ENCODE assay signal across 17 cellular contexts in genomic region chr17:40373999-40374398, GRCh38. TPM values are rescaled to one million over a fixed set of nuclear protein-coding genes. Genes with fewer than 3 reads are reported as not detected.
DNase-seq lines count a peak whose midpoint lies in the region; ATAC-seq and TF ChIP-seq lines count a peak whose summit lies in the region.
"Had no signal": no experiment of that assay in that cellular context is flagged by ENCODE, and none has a peak within 500 bp of the region (broad histone marks: within the 10 kb centered on the region; RNA-seq: fewer than 3 reads in every experiment).

No MANE protein-coding gene starts in this region.

- H3K27me3 Mint-ChIP-seq in activated naive CD4-positive, alpha-beta T cell treated with anti-CD3 and anti-CD28 coated beads for 36 hours (ENCODE audit: low read depth), result no peaks in the 10 kb centered on the region
- peaks cover 2% of the 10 kb centered on the region for H3K27me3 Mint-ChIP-seq in activated T-helper 2 cell treated with anti-CD3 and anti-CD28 coated beads, Interferon-gamma antibody, Interleukin-2, Interleukin-4, amounts not matched to agents 10 μg/mL and 5 μg/mL and 100 μg/mL, durations not matched to agents 14 hours and 24 hours and 36 hours (ENCODE audit: low read depth)

- H3K4me3 Mint-ChIP-seq in activated naive CD4-positive, alpha-beta T cell treated with anti-CD3 and anti-CD28 coated beads for 36 hours, result no peak overlapping the region
- no peak overlapping the region for H3K4me3 Mint-ChIP-seq in activated T-helper 2 cell treated with anti-CD3 and anti-CD28 coated beads, Interferon-gamma antibody, Interleukin-2, Interleukin-4, amounts not matched to agents 10 μg/mL and 5 μg/mL and 100 μg/mL, durations not matched to agents 14 hours and 24 hours and 36 hours (ENCODE audit: low read depth)
- H3K4me3 Mint-ChIP-seq: CD14-positive monocyte, HFFc6 had no signal

- ATAC-seq in mucosa of descending colon (peak; percentile 60), gastrocnemius medialis (no peak), GM21381 (IDR thresholded peaks at IDR 0.05; ENCODE audit: unreplicated experiment) (no peak), GM19395 (IDR thresholded peaks at IDR 0.05; ENCODE audit: unreplicated experiment) (no peak)
- ATAC-seq: K562, Panc1 had no signal

- no peaks in the 10 kb centered on the region for H3K9me3 ChIP-seq in mucosa of descending colon
- H3K9me3 ChIP-seq in gastrocnemius medialis, result no peaks in the 10 kb centered on the region

- H3K27me3 ChIP-seq in gastrocnemius medialis, result no peaks in the 10 kb centered on the region

- no peak for TF ChIP-seq POLR2A in gastrocnemius medialis (IDR thresholded peaks at IDR 0.05)

- H3K36me3 ChIP-seq in mucosa of descending colon (ENCODE audit: low read depth) (no peaks in the 10 kb centered on the region), gastrocnemius medialis (no peaks in the 10 kb centered on the region)

- intact Hi-C loops in activated naive CD4-positive, alpha-beta T cell treated with anti-CD3 and anti-CD28 coated beads for 36 hours (cut with micrococcal nuclease), result loop anchor here (5.0 kb wide), 1 partner anchor 238 kb away; no protein-coding TSS in a partner anchor
- intact Hi-C loops in activated T-helper 2 cell treated with anti-CD3 and anti-CD28 coated beads, Interferon-gamma antibody, Interleukin-2, Interleukin-4, amounts not matched to agents 10 μg/mL and 5 μg/mL and 100 μg/mL, durations not matched to agents 14 hours and 24 hours and 36 hours (cut with micrococcal nuclease), result no loop called here
- intact Hi-C loops in mucosa of descending colon (cut with DNase I, micrococcal nuclease), result no loop called here
- intact Hi-C loops in gastrocnemius medialis (cut with DNase I; ENCODE audit: low total_unique reads), result no loop called here

- CTCF ChIA-PET in activated naive CD4-positive, alpha-beta T cell treated with anti-CD3 and anti-CD28 coated beads for 36 hours (lab: Charles Lee), result interaction anchor here (3.6 kb wide), 1 partner anchor 11 kb away, joined by 15 read pairs; no protein-coding TSS in a partner anchor

- no peak for TF ChIP-seq CTCF in mucosa of descending colon (IDR thresholded peaks at IDR 0.05)
- TF ChIP-seq CTCF in gastrocnemius medialis (IDR thresholded peaks at IDR 0.05 in 4 of 5, conservative IDR thresholded peaks at IDR 0.05 in 1 of 5), result no peak

- H3K36me3 Mint-ChIP-seq in activated naive CD4-positive, alpha-beta T cell treated with anti-CD3 and anti-CD28 coated beads for 36 hours (ENCODE audit: low read depth), result no peaks in the 10 kb centered on the region
- no peaks in the 10 kb centered on the region for H3K36me3 Mint-ChIP-seq in activated T-helper 2 cell treated with anti-CD3 and anti-CD28 coated beads, Interferon-gamma antibody, Interleukin-2, Interleukin-4, amounts not matched to agents 10 μg/mL and 5 μg/mL and 100 μg/mL, durations not matched to agents 14 hours and 24 hours and 36 hours (ENCODE audit: low read depth)

- H3K4me3 ChIP-seq in mucosa of descending colon (no peak overlapping the region), gastrocnemius medialis (no peak overlapping the region)
- H3K4me3 ChIP-seq: K562 had no signal

- no peak for DNase-seq in activated naive CD4-positive, alpha-beta T cell treated with anti-CD3 and anti-CD28 coated beads for 36 hours
- DNase-seq in activated naive CD4-positive, alpha-beta T cell treated with anti-CD3 and anti-CD28 coated beads, Interleukin-2, amount 50 U/mL, for 16 hours, result no peak
- no peak for DNase-seq in activated T-helper 2 cell treated with anti-CD3 and anti-CD28 coated beads, Interferon-gamma antibody, Interleukin-2, Interleukin-4, amounts not matched to agents 10 μg/mL and 5 μg/mL and 100 μg/mL, durations not matched to agents 14 hours and 24 hours and 36 hours (ENCODE audit: low spot score)
- DNase-seq in mucosa of descending colon (peak in 2 of 3 donors; percentile 55 to 68), gastrocnemius medialis (no peak)
- DNase-seq: DND-41, NCI-H1092 treated with DMSO at 0.1 percent for 48 hours, NCI-H146, NCI-H2081 had no signal

- H3K4me1 ChIP-seq in mucosa of descending colon (ENCODE audit: low read depth) (peaks cover 8% of the 10 kb centered on the region), gastrocnemius medialis (no peaks in the 10 kb centered on the region)

- in situ Hi-C loops in gastrocnemius medialis (cut with MboI; ENCODE audit: low sequenced_read_pairs in 4 of 4), result loop anchor here in 1 of 4 donors (25.0 kb wide), 1 partner anchor 162 kb away; the partner anchor contains the start of gene WIPF2

- H3K9me3 Mint-ChIP-seq in activated naive CD4-positive, alpha-beta T cell treated with anti-CD3 and anti-CD28 coated beads for 36 hours, result no peaks in the 10 kb centered on the region
- no peaks in the 10 kb centered on the region for H3K9me3 Mint-ChIP-seq in activated T-helper 2 cell treated with anti-CD3 and anti-CD28 coated beads, Interferon-gamma antibody, Interleukin-2, Interleukin-4, amounts not matched to agents 10 μg/mL and 5 μg/mL and 100 μg/mL, durations not matched to agents 14 hours and 24 hours and 36 hours

- H3K4me1 Mint-ChIP-seq in activated naive CD4-positive, alpha-beta T cell treated with anti-CD3 and anti-CD28 coated beads for 36 hours (ENCODE audit: low read depth), result peaks cover 39% of the 10 kb centered on the region
- H3K4me1 Mint-ChIP-seq in activated T-helper 2 cell treated with anti-CD3 and anti-CD28 coated beads, Interferon-gamma antibody, Interleukin-2, Interleukin-4, amounts not matched to agents 10 μg/mL and 5 μg/mL and 100 μg/mL, durations not matched to agents 14 hours and 24 hours and 36 hours (ENCODE audit: low read depth), result peaks cover 29% of the 10 kb centered on the region

- no peak overlapping the region for H3K27ac ChIP-seq in gastrocnemius medialis

- peak overlapping the region; percentile 64 for H3K27ac Mint-ChIP-seq in activated naive CD4-positive, alpha-beta T cell treated with anti-CD3 and anti-CD28 coated beads for 36 hours
- H3K27ac Mint-ChIP-seq in activated T-helper 2 cell treated with anti-CD3 and anti-CD28 coated beads, Interferon-gamma antibody, Interleukin-2, Interleukin-4, amounts not matched to agents 10 μg/mL and 5 μg/mL and 100 μg/mL, durations not matched to agents 14 hours and 24 hours and 36 hours, result peak overlapping the region; percentile 43
- H3K27ac Mint-ChIP-seq: HFFc6 had no signal

RNA-seq across cellular contexts. Expression of gene GJD3, which starts 9.5 kb away (rescaled TPM):
- total RNA-seq in activated naive CD4-positive, alpha-beta T cell treated with anti-CD3 and anti-CD28 coated beads for 36 hours, result not detected
- total RNA-seq in activated T-helper 2 cell treated with anti-CD3 and anti-CD28 coated beads, Interferon-gamma antibody, Interleukin-2, Interleukin-4, amounts not matched to agents 10 μg/mL and 5 μg/mL and 100 μg/mL, durations not matched to agents 14 hours and 24 hours and 36 hours, result 0.48 TPM in 1 of 2 replicates, not detected in the other
- total RNA-seq in mucosa of descending colon (1 to 10 TPM in 2 of 3 donors, under 1 TPM in 1; 0.81 to 1.4 (median 1.2) TPM), gastrocnemius medialis (1 to 10 TPM in 1 of 4 donors, under 1 TPM in 1, not detected in 2; 0.98 to 1.2 TPM)
- total RNA-seq: G401, NCI-H460 had no signal

RNA-seq across cellular contexts. Expression of gene TOP2A, which starts 43.7 kb away (rescaled TPM):
- total RNA-seq in activated naive CD4-positive, alpha-beta T cell treated with anti-CD3 and anti-CD28 coated beads for 36 hours, result 100 to 1,000 TPM; 410 to 416 TPM
- 193 and 199 TPM in 2 replicates for total RNA-seq in activated T-helper 2 cell treated with anti-CD3 and anti-CD28 coated beads, Interferon-gamma antibody, Interleukin-2, Interleukin-4, amounts not matched to agents 10 μg/mL and 5 μg/mL and 100 μg/mL, durations not matched to agents 14 hours and 24 hours and 36 hours
- 10 to 100 TPM in 2 of 3 donors, 1 to 10 TPM in 1; 6.9 to 50.1 (median 11.4) TPM for total RNA-seq in mucosa of descending colon
- 1 to 10 TPM in 2 of 4 donors, under 1 TPM in 2; 0.26 to 1.6 (median 1.0) TPM for total RNA-seq in gastrocnemius medialis

Comparison
In these comparisons a context has a peak if more than half of its experiments do, and no peak if none do; other contexts are left out.
1. DNase-seq: peak in mucosa of descending colon (2 of 3); none in activated naive CD4-positive, alpha-beta T cell treated with anti-CD3 and anti-CD28 coated beads for 36 hours (single experiment), activated naive CD4-positive, alpha-beta T cell treated with anti-CD3 and anti-CD28 coated beads, Interleukin-2, amount 50 U/mL, for 16 hours (single experiment), activated T-helper 2 cell treated with anti-CD3 and anti-CD28 coated beads, Interferon-gamma antibody, Interleukin-2, Interleukin-4, amounts not matched to agents 10 μg/mL and 5 μg/mL and 100 μg/mL, durations not matched to agents 14 hours and 24 hours and 36 hours (single experiment) and gastrocnemius medialis (0 of 2).